2 cellular contexts compared by ENCODE assay signal in the genomic region with DNA sequence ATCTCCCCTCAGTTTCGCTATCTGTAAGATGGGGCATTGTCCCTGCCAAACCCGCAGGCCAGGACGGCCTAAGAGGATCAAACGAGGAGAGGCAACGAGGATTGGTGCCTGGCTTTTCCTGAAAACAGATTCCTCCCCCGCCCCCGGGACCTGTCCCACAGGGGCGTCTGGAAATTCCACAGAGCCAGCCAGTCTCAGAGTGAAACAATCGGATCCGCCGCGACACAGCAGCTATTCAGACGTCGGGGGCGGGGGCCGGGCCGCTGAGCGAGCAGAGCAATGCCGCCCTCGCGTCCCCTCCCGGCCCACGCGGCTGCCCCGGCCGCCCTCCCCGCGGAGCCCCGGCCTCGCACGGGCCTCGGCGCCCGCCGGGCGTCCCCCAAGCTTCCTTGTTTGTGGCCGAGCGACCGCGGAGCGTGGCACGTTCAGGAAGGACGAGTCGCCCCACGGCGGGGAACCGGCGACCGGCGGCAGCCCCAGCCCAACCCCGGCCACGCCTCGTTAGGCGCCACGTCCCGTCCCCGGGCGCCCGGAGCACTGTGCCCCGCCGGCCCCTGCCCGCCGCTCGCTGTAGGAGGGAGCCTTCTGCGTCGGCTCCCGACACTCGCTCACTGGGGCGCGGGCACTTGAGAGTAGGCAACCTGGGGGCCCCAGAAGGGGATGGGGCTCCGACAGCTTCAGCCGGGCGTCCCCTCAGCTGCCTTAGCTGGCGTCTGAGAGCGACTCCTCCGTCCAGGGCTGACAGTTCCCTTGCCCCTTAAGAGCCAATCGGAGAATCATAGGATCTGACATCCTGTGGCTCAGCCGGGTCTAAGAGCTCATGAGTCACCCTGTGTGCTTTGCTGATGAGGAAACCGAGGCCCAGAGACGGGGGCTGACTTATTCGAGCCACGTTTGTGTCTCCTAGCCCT.
TF ChIP-seq lines count a peak whose summit lies in the region.

No MANE protein-coding gene starts in this region.

TF ChIP-seq in HCT116, 20 proteins besides CTCF, POLR2A, EP300 and RAD21 (continued from another document):
- peak; percentile 45 for TF ChIP-seq MAX (IDR thresholded peaks at IDR 0.05)
- TF ChIP-seq ZNF274 (IDR thresholded peaks at IDR 0.05; ENCODE audit: low read depth, low read length) = no peak
- TF ChIP-seq POLR2AphosphoS5 (IDR thresholded peaks at IDR 0.05; ENCODE audit: low read depth, low read length) = peak; percentile 69
- TF ChIP-seq SRF (IDR thresholded peaks at IDR 0.05; ENCODE audit: low read depth) = no peak
- TF ChIP-seq FOSL1 (IDR thresholded peaks at IDR 0.05; ENCODE audit: low read depth) = peak; percentile 75
- TF ChIP-seq ZFX (IDR thresholded peaks at IDR 0.05) = peak; percentile 89
- no peak for TF ChIP-seq ZBTB33 (IDR thresholded peaks at IDR 0.05; ENCODE audit: extremely low read depth, insufficient replicate concordance, low read length)
- peak; percentile 60 for TF ChIP-seq TCF7L2 (IDR thresholded peaks at IDR 0.05; ENCODE audit: borderline replicate concordance, extremely low read depth, insufficient read depth, insufficient read length)
- TF ChIP-seq, protein P1, sequence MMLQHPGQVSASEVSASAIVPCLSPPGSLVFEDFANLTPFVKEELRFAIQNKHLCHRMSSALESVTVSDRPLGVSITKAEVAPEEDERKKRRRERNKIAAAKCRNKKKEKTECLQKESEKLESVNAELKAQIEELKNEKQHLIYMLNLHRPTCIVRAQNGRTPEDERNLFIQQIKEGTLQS (IDR thresholded peaks at IDR 0.05) = no peak
- TF ChIP-seq YY1 (IDR thresholded peaks at IDR 0.05; ENCODE audit: extremely low read depth, insufficient replicate concordance, low read depth, low read length) = peak; percentile 33
- no peak for TF ChIP-seq CEBPB (IDR thresholded peaks at IDR 0.05; ENCODE audit: low read depth)
- TF ChIP-seq ELF1 (IDR thresholded peaks at IDR 0.05; ENCODE audit: borderline replicate concordance, low read depth) = no peak
- TF ChIP-seq JUND (IDR thresholded peaks at IDR 0.05) = peak; percentile 67; the same call in 1 of the 2 replicates
- TF ChIP-seq SIN3A (IDR thresholded peaks at IDR 0.05; ENCODE audit: low read depth) = no peak

TF ChIP-seq in SK-N-SH, 30 proteins besides CTCF, POLR2A, EP300 and RAD21:
- TF ChIP-seq, protein P2, sequence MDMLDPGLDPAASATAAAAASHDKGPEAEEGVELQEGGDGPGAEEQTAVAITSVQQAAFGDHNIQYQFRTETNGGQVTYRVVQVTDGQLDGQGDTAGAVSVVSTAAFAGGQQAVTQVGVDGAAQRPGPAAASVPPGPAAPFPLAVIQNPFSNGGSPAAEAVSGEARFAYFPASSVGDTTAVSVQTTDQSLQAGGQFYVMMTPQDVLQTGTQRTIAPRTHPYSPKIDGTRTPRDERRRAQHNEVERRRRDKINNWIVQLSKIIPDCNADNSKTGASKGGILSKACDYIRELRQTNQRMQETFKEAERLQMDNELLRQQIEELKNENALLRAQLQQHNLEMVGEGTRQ (IDR thresholded peaks at IDR 0.05; ENCODE audit: borderline replicate concordance, low read depth, low read length) = no peak
- no peak for TF ChIP-seq IRF3 (IDR thresholded peaks at IDR 0.05; ENCODE audit: low read depth, low read length)
- TF ChIP-seq GATA2 (CRISPR knock-in tag; IDR thresholded peaks at IDR 0.05) = no peak
- TF ChIP-seq PBX3 (IDR thresholded peaks at IDR 0.05) = peak; percentile 57
- no peak for TF ChIP-seq MEF2A (IDR thresholded peaks at IDR 0.05; ENCODE audit: borderline replicate concordance, low read depth)
- TF ChIP-seq GABPA (IDR thresholded peaks at IDR 0.05; ENCODE audit: low read depth) = no peak
- no peak for TF ChIP-seq ZBTB33 (IDR thresholded peaks at IDR 0.05; ENCODE audit: borderline replicate concordance, low read depth)
- TF ChIP-seq RXRA (IDR thresholded peaks at IDR 0.05; ENCODE audit: borderline replicate concordance, low read depth) = no peak
- TF ChIP-seq RCOR1 (IDR thresholded peaks at IDR 0.05; ENCODE audit: low read length) = no peak
- no peak; the same call in 1 of the 2 replicates for TF ChIP-seq JUND (IDR thresholded peaks at IDR 0.05)
- TF ChIP-seq NFIC (IDR thresholded peaks at IDR 0.05; ENCODE audit: borderline replicate concordance) = 0 out of 2 replicates have a peak, but pooled peaks have one; percentile 2
- TF ChIP-seq MAX (IDR thresholded peaks at IDR 0.05; ENCODE audit: low read depth) = peak; percentile 33
- no peak for TF ChIP-seq FOXM1 (IDR thresholded peaks at IDR 0.05; ENCODE audit: low read depth)
- 0 out of 2 replicates have a peak, but pooled peaks have one; percentile 25 for TF ChIP-seq POLR2AphosphoS5 (IDR thresholded peaks at IDR 0.05; ENCODE audit: low read depth, low read length)
- no peak for TF ChIP-seq SMC3 (IDR thresholded peaks at IDR 0.05; ENCODE audit: low read depth, low read length)
- peak; percentile 70; the same call in 1 of the 2 replicates for TF ChIP-seq FOSL2 (IDR thresholded peaks at IDR 0.05; ENCODE audit: borderline replicate concordance, low read depth)
- no peak for TF ChIP-seq TEAD4 (IDR thresholded peaks at IDR 0.05; ENCODE audit: borderline replicate concordance, insufficient read depth)
- no peak for TF ChIP-seq EZH2phosphoT487 (IDR thresholded peaks at IDR 0.05; ENCODE audit: borderline replicate concordance, low read depth)
- no peak; the same call in 1 of the 2 replicates for TF ChIP-seq TAF1 (IDR thresholded peaks at IDR 0.05; ENCODE audit: borderline replicate concordance, low read depth, low read length)
